Comparison of ENCODE assay signal across 8 cellular contexts in the genomic region with DNA sequence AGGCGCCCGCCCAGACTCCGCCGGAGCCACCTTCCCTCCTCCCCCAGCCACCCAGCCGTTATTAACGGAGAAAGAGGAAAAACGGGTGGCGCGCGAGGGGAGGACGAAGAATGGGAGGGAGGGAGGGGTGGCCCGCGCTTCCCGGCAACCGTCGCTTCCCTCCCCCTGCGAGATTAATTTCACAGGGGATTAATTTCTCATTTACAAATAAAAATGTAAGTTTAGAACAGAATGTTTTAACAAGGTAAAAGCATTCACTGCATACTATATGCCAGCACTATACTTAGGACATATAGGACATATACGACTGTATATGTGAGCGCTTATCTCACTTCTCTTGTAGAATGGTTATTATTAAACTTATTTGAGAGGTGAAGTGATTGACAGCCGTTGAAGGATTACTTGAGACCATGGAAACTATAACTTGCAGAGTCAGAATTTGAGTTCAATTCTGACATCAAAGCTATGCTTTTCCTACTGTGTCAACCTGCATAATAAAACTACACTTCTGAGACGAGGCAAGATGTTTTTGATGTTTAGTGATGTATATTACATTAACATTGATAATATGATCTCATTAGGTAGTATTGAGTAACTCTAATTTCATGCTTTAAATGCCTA.
A peak's percentile ranks its signal among the peaks of the same experiment; 100 is the strongest.
DNase-seq lines count a peak whose midpoint lies in the region; ATAC-seq and TF ChIP-seq lines count a peak whose summit lies in the region.
"Not testable (repeated sequence)": the region's sequence is repeated elsewhere in the genome, so short reads cannot be mapped to it uniquely, and the experiment has no call there.

No MANE protein-coding gene starts in this region.

- H3K9me3 Mint-ChIP-seq in T-helper 1 cell treated with Interleukin-12 subunit alpha and Interleukin-12 subunit beta and Interleukin-4 antibody, amounts not matched to agents 30 μg/mL and 1 μg/mL, for 36 hours = not testable (repeated sequence)

- WGBS in body of pancreas, 2 donors = 1% methylated on average over 19 to 20 of the region's 21 CpGs
- 1 to 3% (median 2%) methylated on average over 17 to 20 of the region's 21 CpGs for WGBS in spleen, 5 donors

- not testable (repeated sequence) for H3K9me3 ChIP-seq in body of pancreas; mucosa of stomach (ENCODE audit: control insufficient read depth, low read length); spleen

- intact Hi-C loops in body of pancreas (cut with DNase I); spleen (cut with DNase I; ENCODE audit: low total_unique reads): not testable (repeated sequence)

- H3K27ac Mint-ChIP-seq in T-helper 1 cell treated with Interleukin-12 subunit alpha and Interleukin-12 subunit beta and Interleukin-4 antibody, amounts not matched to agents 30 μg/mL and 1 μg/mL, for 36 hours = not testable (repeated sequence)

- H3K4me3 ChIP-seq in AG09309 (ENCODE audit: control insufficient read depth, low read depth, low read length) (peak overlapping the region; percentile 59), body of pancreas (peak overlapping the region; percentile 26 to 54), spleen (peak overlapping the region; percentile 75 to 93 (median 85))
- not testable (repeated sequence) for H3K4me3 ChIP-seq in mucosa of stomach (ENCODE audit: low read length)

- TF ChIP-seq POLR2A in body of pancreas (IDR thresholded peaks at IDR 0.05); spleen (IDR thresholded peaks at IDR 0.05): not testable (repeated sequence)

- peaks cover 11% of the 10 kb centered on the region for H3K4me1 ChIP-seq in body of pancreas
- not testable (repeated sequence) for H3K4me1 ChIP-seq in mucosa of stomach (ENCODE audit: control insufficient read depth, insufficient read depth, low read length)
- H3K4me1 ChIP-seq in spleen = peaks cover 0 to 26% (median 11%) of the 10 kb centered on the region in 6 donors

- not testable (repeated sequence) for H3K36me3 Mint-ChIP-seq in T-helper 1 cell treated with Interleukin-12 subunit alpha and Interleukin-12 subunit beta and Interleukin-4 antibody, amounts not matched to agents 30 μg/mL and 1 μg/mL, for 36 hours (ENCODE audit: low read depth)

- peaks cover 36% of the 10 kb centered on the region for H3K27me3 Mint-ChIP-seq in T-helper 1 cell treated with Interleukin-12 subunit alpha and Interleukin-12 subunit beta and Interleukin-4 antibody, amounts not matched to agents 30 μg/mL and 1 μg/mL, for 36 hours (ENCODE audit: low read depth)

- H3K27ac ChIP-seq in body of pancreas (peak overlapping the region; percentile 94 to 98 (median 96)), spleen (peak overlapping the region; percentile 72 to 95 (median 92))

- not testable (repeated sequence) for H3K36me3 ChIP-seq in body of pancreas (replicated peaks in 1 of 2; ENCODE audit: insufficient read depth in 1 of 2, low read depth in 2 of 2); mucosa of stomach (ENCODE audit: control insufficient read depth, insufficient read depth, low read length); spleen

- not testable (repeated sequence) for DNase-seq in AG09309 (ENCODE audit: low read depth); spleen
- DNase-seq in NCI-H1694 treated with DMSO at 0.1 percent for 48 hours (lab: John Stamatoyannopoulos, UW) = peak; percentile 28
- peak in 1 of 4 donors; percentile 29 for DNase-seq in body of pancreas
- peak; percentile 2 for DNase-seq in glomerular visceral epithelial cell (ENCODE audit: extremely low spot score)

- peak overlapping the region; percentile 83 for H3K9ac ChIP-seq in mucosa of stomach (ENCODE audit: low read length)

- H3K4me3 Mint-ChIP-seq in T-helper 1 cell treated with Interleukin-12 subunit alpha and Interleukin-12 subunit beta and Interleukin-4 antibody, amounts not matched to agents 30 μg/mL and 1 μg/mL, for 36 hours = peak overlapping the region; percentile 51

- not testable (repeated sequence) for H3K27me3 ChIP-seq in body of pancreas; mucosa of stomach (ENCODE audit: control insufficient read depth, insufficient read depth, low read length); spleen (replicated peaks in 1 of 7)

- peak; percentile 11 for ATAC-seq in GM21723 (IDR thresholded peaks at IDR 0.05; ENCODE audit: unreplicated experiment)
- not testable (repeated sequence) for ATAC-seq in body of pancreas

- not testable (repeated sequence) for H3K4me1 Mint-ChIP-seq in T-helper 1 cell treated with Interleukin-12 subunit alpha and Interleukin-12 subunit beta and Interleukin-4 antibody, amounts not matched to agents 30 μg/mL and 1 μg/mL, for 36 hours (ENCODE audit: low read depth)

- TF ChIP-seq CTCF in AG09309 (IDR thresholded peaks at IDR 0.05; ENCODE audit: control insufficient read depth, insufficient read depth, low read depth, low read length, missing control alignments); body of pancreas (IDR thresholded peaks at IDR 0.05); spleen (IDR thresholded peaks at IDR 0.05 in 8 of 11, conservative IDR thresholded peaks at IDR 0.05 in 3 of 11): not testable (repeated sequence)
